20 cellular contexts compared by ENCODE assay signal in the genomic region with DNA sequence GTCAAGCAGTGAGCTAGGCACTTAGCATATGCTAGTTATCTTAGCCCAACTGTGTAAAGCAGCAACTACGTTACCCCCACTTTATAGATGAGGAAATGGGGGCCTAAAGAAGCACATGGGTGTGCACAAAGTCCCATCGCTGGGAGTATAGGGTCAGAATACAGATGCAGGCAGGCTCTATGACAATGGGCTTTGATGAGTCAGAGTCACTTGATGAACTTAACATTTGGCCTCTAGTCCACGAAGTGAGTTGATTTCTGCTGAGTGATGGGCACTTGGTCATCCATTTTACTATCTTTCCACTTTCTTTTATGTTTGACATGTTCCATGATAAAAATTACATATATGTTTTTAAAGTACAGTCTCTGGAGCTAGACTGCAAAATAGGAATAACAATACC.
"Had no signal": no experiment of that assay in that cellular context is flagged by ENCODE, and none has a peak within 500 bp of the region (broad histone marks: within the 10 kb centered on the region; RNA-seq: fewer than 3 reads in every experiment).

No MANE protein-coding gene starts in this region.

- H3K27ac ChIP-seq: SK-N-MC had no signal

- H3K4me3 ChIP-seq: SK-N-MC had no signal

- ATAC-seq: activated T-cell treated with anti-CD3 and anti-CD28 coated beads, Interleukin-2, amount 50 U/mL, for 72 hours; T-cell had no signal

- DNase-seq: activated CD4-positive, alpha-beta memory T cell treated with anti-CD3 and anti-CD28 coated beads for 36 hours; activated CD4-positive, alpha-beta T cell treated with anti-CD3 and anti-CD28 coated beads, Interleukin-2, amount 10 ng/mL, durations not matched to agents 7 days and 5 days; activated CD4-positive, CD25-positive, alpha-beta regulatory T cell; activated gamma-delta T cell treated with Interleukin-2 at 50 U/mL for 16 hours; activated naive CD4-positive, alpha-beta T cell treated with anti-CD3 and anti-CD28 coated beads, Interleukin-2, amount 10 ng/mL, durations not matched to agents 7 days and 5 days; activated naive CD8-positive, alpha-beta T cell treated with anti-CD3 and anti-CD28 coated beads for 36 hours; activated T-cell treated with anti-CD3 and anti-CD28 coated beads, Interleukin-2, amount 50 U/mL, for 72 hours; KG1; NCI-H1092; NCI-H1417; NCI-H1930; NCI-H2171 treated with DMSO at 0.1 percent for 48 hours; NCI-H226; NCI-H526; NCI-H82; SIG-M5; T-cell; T-helper 2 cell; T1000 had no signal
